8 cellular contexts compared by ENCODE assay signal in genomic region chr18:3458952-3459853, GRCh38. TPM values are rescaled to one million over a fixed set of nuclear protein-coding genes. Genes with fewer than 3 reads are reported as not detected.
DNase-seq lines count a peak whose midpoint lies in the region; ATAC-seq and TF ChIP-seq lines count a peak whose summit lies in the region.

No MANE protein-coding gene starts in this region.

- no peaks in the 10 kb centered on the region for H3K27me3 ChIP-seq in foreskin keratinocyte

- CTCF ChIA-PET in activated CD4-positive, alpha-beta T cell treated with anti-CD3 and anti-CD28 coated beads for 36 hours (lab: Charles Lee), result interaction anchor here (0.6 to 5.2 kb wide), 12 partner anchors 10 to 217 kb away, joined by 3 to 30 read pairs (median 4); no protein-coding TSS in a partner anchor

- H3K36me3 Mint-ChIP-seq in activated CD4-positive, alpha-beta T cell treated with anti-CD3 and anti-CD28 coated beads for 36 hours (ENCODE audit: low read depth), result peaks cover 57% of the 10 kb centered on the region
- H3K36me3 Mint-ChIP-seq in T-helper 17 cell (ENCODE audit: low read depth), result peaks cover 8% of the 10 kb centered on the region

- H3K4me1 Mint-ChIP-seq in activated CD4-positive, alpha-beta T cell treated with anti-CD3 and anti-CD28 coated beads for 36 hours, result peaks cover 66% of the 10 kb centered on the region
- H3K4me1 Mint-ChIP-seq in T-helper 17 cell, result peaks cover 29% of the 10 kb centered on the region

- H3K9me3 ChIP-seq in T-helper 17 cell (ENCODE audit: control insufficient read depth, low read length, poor library complexity, severe bottlenecking), result peaks cover 4% of the 10 kb centered on the region

- H3K27me3 Mint-ChIP-seq in activated CD4-positive, alpha-beta T cell treated with anti-CD3 and anti-CD28 coated beads for 36 hours, result no peaks in the 10 kb centered on the region
- H3K27me3 Mint-ChIP-seq in T-helper 17 cell, result no peaks in the 10 kb centered on the region

- H3K27ac Mint-ChIP-seq in activated CD4-positive, alpha-beta T cell treated with anti-CD3 and anti-CD28 coated beads for 36 hours, result peak overlapping the region; percentile 93
- H3K27ac Mint-ChIP-seq in T-helper 17 cell, result peak overlapping the region; percentile 91

- H3K4me3 Mint-ChIP-seq in activated CD4-positive, alpha-beta T cell treated with anti-CD3 and anti-CD28 coated beads for 36 hours, result peak overlapping the region; percentile 38
- peak overlapping the region; percentile 70 for H3K4me3 Mint-ChIP-seq in T-helper 17 cell

- peak; percentile 82 for ATAC-seq in activated CD4-positive, alpha-beta T cell treated with anti-CD3 and anti-CD28 coated beads for 36 hours
- peak; percentile 49 for ATAC-seq in T-helper 17 cell
- ATAC-seq in foreskin keratinocyte, result peak; percentile 81
- ATAC-seq in GM18867 (IDR thresholded peaks at IDR 0.05; ENCODE audit: unreplicated experiment), result no peak

- DNase-seq in activated CD4-positive, alpha-beta T cell treated with anti-CD3 and anti-CD28 coated beads for 36 hours, result peak; percentile 48
- no peak for DNase-seq in activated CD4-positive, alpha-beta T cell treated with anti-CD3 and anti-CD28 coated beads, Interleukin-2, amount 50 U/mL, for 4 hours
- DNase-seq in T-helper 17 cell (no peak), foreskin keratinocyte (peak; percentile 58 to 78), substantia nigra (lab: John Stamatoyannopoulos, UW) (peak in 7 of 49 donors; percentile 6 to 45 (median 22)), HuH-7.5 (ENCODE audit: low spot score) (no peak), HK-2 (ENCODE audit: unreplicated experiment) (no peak)

- no peak for TF ChIP-seq CTCF in foreskin keratinocyte (conservative IDR thresholded peaks at IDR 0.05)

- H3K9me3 Mint-ChIP-seq in activated CD4-positive, alpha-beta T cell treated with anti-CD3 and anti-CD28 coated beads for 36 hours (ENCODE audit: low read depth), result peaks cover 8% of the 10 kb centered on the region

- intact Hi-C loops in activated CD4-positive, alpha-beta T cell treated with anti-CD3 and anti-CD28 coated beads for 36 hours (cut with DNase I, micrococcal nuclease), result loop anchor here (1.0 to 2.0 kb wide), 5 partner anchors 14 to 82 kb away; no protein-coding TSS in a partner anchor

- POLR2A ChIA-PET in activated CD4-positive, alpha-beta T cell treated with anti-CD3 and anti-CD28 coated beads for 36 hours (lab: Charles Lee), result interaction anchor here (0.5 to 2.8 kb wide), 8 partner anchors 8 to 498 kb away, joined by 3 to 17 read pairs (median 4); no protein-coding TSS in a partner anchor

- H3K4me1 ChIP-seq in foreskin keratinocyte, result peaks cover 48% of the 10 kb centered on the region

- H3K27ac ChIP-seq in foreskin keratinocyte (peak overlapping the region; percentile 28), substantia nigra (ENCODE audit: low read depth, low read length, poor library complexity, severe bottlenecking) (peak overlapping the region; percentile 80)

RNA-seq across cellular contexts. Expression of gene TGIF1, which starts 9.2 kb away (rescaled TPM):
- total RNA-seq in activated CD4-positive, alpha-beta T cell treated with anti-CD3 and anti-CD28 coated beads for 36 hours, result 10 to 100 TPM; 42.7 to 46.3 TPM
- total RNA-seq in T-helper 17 cell (10 to 100 TPM; 56.3 to 71.7 TPM), foreskin keratinocyte (80.1 and 83.4 TPM in 2 replicates)
- polyA plus RNA-seq in foreskin keratinocyte, result 48.7 and 55.4 TPM in 2 replicates

Comparison
In these comparisons a context has a peak if more than half of its experiments do, and no peak if none do; other contexts are left out.
1. DNase-seq: peak in activated CD4-positive, alpha-beta T cell treated with anti-CD3 and anti-CD28 coated beads for 36 hours (single experiment) and foreskin keratinocyte (2 of 2); none in activated CD4-positive, alpha-beta T cell treated with anti-CD3 and anti-CD28 coated beads, Interleukin-2, amount 50 U/mL, for 4 hours (0 of 2), T-helper 17 cell (0 of 3), HuH-7.5 (single experiment) and HK-2 (single experiment).